ENCODE assay signal across 29 cellular contexts in the genomic region with DNA sequence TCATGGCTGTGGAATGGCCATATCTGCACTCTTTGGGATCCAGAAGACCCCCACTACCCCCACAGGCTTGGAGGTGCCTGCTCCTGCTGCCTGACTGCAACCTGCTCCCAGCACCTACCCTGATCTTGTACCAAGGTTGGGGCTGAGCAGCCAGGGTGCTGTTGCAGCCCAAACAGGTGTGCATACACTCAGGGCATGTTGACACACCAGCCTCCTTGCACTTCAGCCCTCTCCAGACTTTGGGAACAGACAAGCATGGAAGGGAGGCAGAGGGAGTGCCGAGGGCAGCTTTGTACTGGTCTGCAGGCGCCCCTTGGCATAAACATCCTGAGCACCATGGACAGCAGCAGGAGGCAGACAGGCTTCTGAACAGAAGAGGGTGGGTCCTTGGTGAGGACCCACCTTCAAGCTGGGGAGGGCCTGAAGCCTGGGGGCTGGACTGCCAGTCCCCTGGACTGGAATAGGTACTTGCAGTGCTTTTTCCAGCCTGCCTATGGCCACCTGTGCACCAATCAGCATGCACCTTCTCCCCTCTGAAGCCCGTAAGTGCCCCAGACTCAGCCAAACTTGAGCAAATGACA.
A peak's percentile ranks its signal among the peaks of the same experiment; 100 is the strongest.
DNase-seq lines count a peak whose midpoint lies in the region; ATAC-seq, FAIRE-seq and TF ChIP-seq lines count a peak whose summit lies in the region.
"Had no signal": no experiment of that assay in that cellular context is flagged by ENCODE, and none has a peak within 500 bp of the region (broad histone marks: within the 10 kb centered on the region; RNA-seq: fewer than 3 reads in every experiment).

No MANE protein-coding gene starts in this region.

- CTCF ChIA-PET in Calu3 (lab: Charles Lee), result no interaction called here
- CTCF ChIA-PET in HEK293 (lab: Yijun Ruan, JAX), result no interaction called here
- CTCF ChIA-PET in H1 (lab: Charles Lee; ENCODE audit: partially characterized antibody), result interaction anchor here (0.6 to 0.8 kb wide), 2 partner anchors 13 to 34 kb away, joined by 3 read pairs; no protein-coding TSS in a partner anchor

- H3K56ac ChIP-seq in H1 (replicated peaks; ENCODE audit: insufficient read length, low read depth, low read length) (no peak overlapping the region), mesendoderm (ENCODE audit: low read length) (no peak overlapping the region)

- DNase-seq in Calu3, result peak; percentile 5
- peak; percentile 15 to 49 for DNase-seq in H1 (ENCODE audit: low read depth in 1 of 2, low spot score in 2 of 2)
- peak; percentile 28 for DNase-seq in mesendoderm
- no peak for DNase-seq in left colon
- no peak for DNase-seq in caudate nucleus (lab: John Stamatoyannopoulos, UW)
- DNase-seq in activated effector memory CD4-positive, alpha-beta T cell treated with anti-CD3 and anti-CD28 coated beads, Interleukin-2, amount 50 U/mL, for 16 hours, result no peak
- DNase-seq in stimulated activated CD4-positive, alpha-beta T cell treated with anti-CD3 and anti-CD28 coated beads, Interleukin-2, amount 100 ng/mL, for 24 hours, result no peak
- DNase-seq: activated CD4-positive, alpha-beta T cell treated with anti-CD3 and anti-CD28 coated beads for 36 hours; activated naive CD4-positive, alpha-beta T cell treated with anti-CD3 and anti-CD28 coated beads, Interleukin-2, amount 50 U/mL, for 16 hours; activated T-cell treated with anti-CD3 and anti-CD28 coated beads, Interleukin-2, amount 50 U/mL, for 48 hours; anterior cingulate cortex; C1 segment of cervical spinal cord; left cardiac atrium; midbrain; naive thymus-derived CD8-positive, alpha-beta T cell; NCI-H2081 treated with DMSO at 0.1 percent for 48 hours; NCI-H446; NK-92 treated with Interleukin-12 subunit alpha and Interleukin-12 subunit beta, amount 100 ng/mL, for 24 hours; PC-9; retina; T-helper 1 cell; uterus had no signal

- H3K4me1 Mint-ChIP-seq in Calu3 (ENCODE audit: low read depth, unreplicated experiment), result no peaks in the 10 kb centered on the region
- H3K4me1 Mint-ChIP-seq: activated CD4-positive, alpha-beta T cell treated with anti-CD3 and anti-CD28 coated beads for 36 hours; naive thymus-derived CD8-positive, alpha-beta T cell had no signal

- H4K8ac ChIP-seq in H1 (ENCODE audit: extremely low read depth, insufficient read depth, low read length), result no peak overlapping the region; the same call in 1 of the 2 replicates
- no peak overlapping the region for H4K8ac ChIP-seq in mesendoderm (ENCODE audit: low read depth, low read length)

- no peaks in the 10 kb centered on the region for H3K9me3 Mint-ChIP-seq in Calu3 (ENCODE audit: low read depth, unreplicated experiment)
- H3K9me3 Mint-ChIP-seq: dendritic cell treated with granulocyte-macrophage colony-stimulating factor and Interleukin-4, amounts not matched to agents 40 ng/mL and 50 ng/mL, for 4 days; IgD-negative memory B cell had no signal

- H3K4me3 ChIP-seq in HEK293 (ENCODE audit: low read depth, low read length), result no peak overlapping the region
- H3K4me3 ChIP-seq in H1 (ENCODE audit: extremely low read depth in 1 of 4, insufficient read depth in 2 of 4, low read depth in 3 of 4, low read length in 4 of 4), result no peak overlapping the region
- no peak overlapping the region for H3K4me3 ChIP-seq in mesendoderm (ENCODE audit: low read length)
- H3K4me3 ChIP-seq: cardiac muscle cell, PC-9, SJCRH30, smooth muscle cell, uterus had no signal

- H3K27me3 ChIP-seq in H1 (replicated peaks in 1 of 4; ENCODE audit: control insufficient read depth in 3 of 4, extremely low read depth in 1 of 4, insufficient read depth in 3 of 4, low read length in 3 of 4), result no peaks in the 10 kb centered on the region
- no peaks in the 10 kb centered on the region for H3K27me3 ChIP-seq in mesendoderm (ENCODE audit: insufficient read depth, low read length, poor library complexity)
- H3K27me3 ChIP-seq: cardiac muscle cell, SJCRH30, uterus had no signal

- intact Hi-C loops in Calu3 (cut with micrococcal nuclease; ENCODE audit: unreplicated experiment), result no loop called here
- intact Hi-C loops in left colon (cut with DNase I, micrococcal nuclease), result no loop called here

- no peak overlapping the region for H3K4ac ChIP-seq in H1 (replicated peaks; ENCODE audit: insufficient read length, low read depth, low read length)
- no peak overlapping the region for H3K4ac ChIP-seq in mesendoderm (ENCODE audit: low read depth, low read length)

- no peak overlapping the region for H3K27ac Mint-ChIP-seq in Calu3 (ENCODE audit: unreplicated experiment)
- H3K27ac Mint-ChIP-seq: activated CD4-positive, alpha-beta T cell treated with anti-CD3 and anti-CD28 coated beads for 36 hours; dendritic cell treated with granulocyte-macrophage colony-stimulating factor and Interleukin-4, amounts not matched to agents 40 ng/mL and 50 ng/mL, for 4 days; IgD-negative memory B cell; naive thymus-derived CD8-positive, alpha-beta T cell had no signal

- no peaks in the 10 kb centered on the region for H3K27me3 Mint-ChIP-seq in Calu3 (ENCODE audit: unreplicated experiment)
- H3K27me3 Mint-ChIP-seq: activated CD4-positive, alpha-beta T cell treated with anti-CD3 and anti-CD28 coated beads for 36 hours; dendritic cell treated with granulocyte-macrophage colony-stimulating factor and Interleukin-4, amounts not matched to agents 40 ng/mL and 50 ng/mL, for 4 days; IgD-negative memory B cell; naive thymus-derived CD8-positive, alpha-beta T cell had no signal

- no peak for TF ChIP-seq CTCF in Calu3 (IDR thresholded peaks at IDR 0.05; ENCODE audit: unreplicated experiment)
- no peak for TF ChIP-seq CTCF in HEK293 (tag by site-specific recombination; IDR thresholded peaks at IDR 0.05)
- no peak for TF ChIP-seq CTCF in H1 (IDR thresholded peaks at IDR 0.05; ENCODE audit: control extremely low read depth in 1 of 3, insufficient read depth in 1 of 3, low read depth in 1 of 3, low read length in 3 of 3)

- H3K27ac ChIP-seq in HEK293 (ENCODE audit: extremely low read depth, low read depth, low read length), result no peak overlapping the region
- H3K27ac ChIP-seq in H1 (ENCODE audit: low read depth, low read length), result no peak overlapping the region
- H3K27ac ChIP-seq in mesendoderm (ENCODE audit: low read depth, low read length), result no peak overlapping the region
- H3K27ac ChIP-seq in caudate nucleus (ENCODE audit: low read depth, low read length), result no peak overlapping the region
- H3K27ac ChIP-seq: cardiac muscle cell, PC-9, SJCRH30, uterus had no signal

- H3K4me3 Mint-ChIP-seq in Calu3 (ENCODE audit: low read depth, unreplicated experiment), result no peak overlapping the region
- H3K4me3 Mint-ChIP-seq: activated CD4-positive, alpha-beta T cell treated with anti-CD3 and anti-CD28 coated beads for 36 hours; dendritic cell treated with granulocyte-macrophage colony-stimulating factor and Interleukin-4, amounts not matched to agents 40 ng/mL and 50 ng/mL, for 4 days; IgD-negative memory B cell; naive thymus-derived CD8-positive, alpha-beta T cell had no signal

- no TSS peak for BruUV-seq in Calu3 (replicated peaks; lab: Mats Ljungman, UMichigan)

- no peak for TF ChIP-seq RAD21 in H1 (IDR thresholded peaks at IDR 0.05 in 1 of 2, conservative IDR thresholded peaks at IDR 0.05 in 1 of 2; ENCODE audit: low read depth in 2 of 2, low read length in 2 of 2)

- H2BK12ac ChIP-seq in H1 (ENCODE audit: low read depth, low read length), result no peak overlapping the region

- H3K36me3 Mint-ChIP-seq in Calu3 (ENCODE audit: insufficient read depth, unreplicated experiment), result no peaks in the 10 kb centered on the region
- H3K36me3 Mint-ChIP-seq: IgD-negative memory B cell; naive thymus-derived CD8-positive, alpha-beta T cell had no signal

- no peak overlapping the region for H3K14ac ChIP-seq in H1 (ENCODE audit: insufficient read length)

- H3K9me3 ChIP-seq in HEK293 (ENCODE audit: control insufficient read depth, insufficient read depth, low read depth, low read length) (no peaks in the 10 kb centered on the region), H1 (ENCODE audit: insufficient read depth in 2 of 2, low read depth in 1 of 2, low read length in 1 of 2) (no peaks in the 10 kb centered on the region)
- H3K9me3 ChIP-seq: Caco-2, SJCRH30, uterus had no signal

- no peak overlapping the region for H3K9ac ChIP-seq in H1 (replicated peaks in 1 of 4; ENCODE audit: extremely low read depth in 1 of 4, low read depth in 3 of 4, low read length in 3 of 4)
- no peak overlapping the region for H3K9ac ChIP-seq in mesendoderm (ENCODE audit: low read length)

- H2AFZ ChIP-seq in H1 (ENCODE audit: low read length), result no peak overlapping the region
- H2AFZ ChIP-seq: PC-9 had no signal

- no peak for TF ChIP-seq EP300 in H1 (IDR thresholded peaks at IDR 0.05; ENCODE audit: borderline replicate concordance in 1 of 2, low read depth in 2 of 2, low read length in 2 of 2)

- H3K79me1 ChIP-seq in H1 (ENCODE audit: low read depth, low read length) (no peaks in the 10 kb centered on the region), mesendoderm (ENCODE audit: low read length) (no peaks in the 10 kb centered on the region)

- H3K4me1 ChIP-seq in HEK293 (ENCODE audit: control insufficient read depth, insufficient read depth, low read length), result no peaks in the 10 kb centered on the region
- H3K4me1 ChIP-seq in H1 (replicated peaks in 1 of 4; ENCODE audit: control insufficient read depth in 3 of 4, insufficient read depth in 4 of 4, low read length in 3 of 4), result no peaks in the 10 kb centered on the region
- H3K4me1 ChIP-seq in mesendoderm (ENCODE audit: control insufficient read depth, low read depth, low read length), result no peaks in the 10 kb centered on the region
- H3K4me1 ChIP-seq: Caco-2, SJCRH30, uterus had no signal

- no peak for TF ChIP-seq POLR2A in H1 (IDR thresholded peaks at IDR 0.05; ENCODE audit: control extremely low read depth in 1 of 2, low read depth in 2 of 2, low read length in 2 of 2)

- H3K23me2 ChIP-seq in H1 (ENCODE audit: low read depth, low read length), result no peaks in the 10 kb centered on the region

- H2BK120ac ChIP-seq in H1 (replicated peaks; ENCODE audit: low read depth, low read length), result no peak overlapping the region
- H2BK120ac ChIP-seq in mesendoderm (ENCODE audit: low read depth, low read length), result no peak overlapping the region

- no peaks in the 10 kb centered on the region for H3K79me2 ChIP-seq in H1 (ENCODE audit: control insufficient read depth in 1 of 2, insufficient read depth in 2 of 2, low read length in 2 of 2)
- H3K79me2 ChIP-seq in mesendoderm (ENCODE audit: control insufficient read depth, insufficient read depth, low read length), result no peaks in the 10 kb centered on the region

- H2BK20ac ChIP-seq in H1 (ENCODE audit: low read length), result no peak overlapping the region

- H3K23ac ChIP-seq in H1 (ENCODE audit: insufficient read length) (no peak overlapping the region), mesendoderm (ENCODE audit: low read length) (no peak overlapping the region)

- no peak overlapping the region for H4K91ac ChIP-seq in H1 (replicated peaks; ENCODE audit: insufficient read length, low read length)

- peaks cover 0 to 2% of the 10 kb centered on the region in 2 experiments for H4K20me1 ChIP-seq in H1 (replicated peaks in 1 of 2; ENCODE audit: control insufficient read depth in 1 of 2, insufficient read depth in 2 of 2, low read length in 2 of 2)

- POLR2A ChIA-PET in HEK293 (lab: Yijun Ruan, JAX), result no interaction called here
- POLR2A ChIA-PET in H1 (lab: Charles Lee; ENCODE audit: partially characterized antibody), result no interaction called here

- no peak for ATAC-seq in left colon
- ATAC-seq: activated CD4-positive, alpha-beta T cell treated with anti-CD3 and anti-CD28 coated beads for 36 hours; left cardiac atrium; naive thymus-derived CD8-positive, alpha-beta T cell had no signal

- 89% methylated on average over 3 of the region's 3 CpGs; no CpG with 5 or more reads in 1 of the 2 experiments for WGBS in H1 (ENCODE audit: extremely low coverage in 1 of 2, insufficient coverage in 1 of 2, insufficient read length in 1 of 2, insufficient replicate concordance in 2 of 2, low coverage in 1 of 2, low lambda C conversion rate in 2 of 2, missing lambda C conversion rate in 1 of 2), 2 experiments
- WGBS in mesendoderm (ENCODE audit: extremely low coverage, insufficient coverage, low lambda C conversion rate), result no CpG with 5 or more reads among the region's 3 CpGs

- H2AK5ac ChIP-seq in H1 (ENCODE audit: low read depth, low read length), result no peak overlapping the region
- no peak overlapping the region for H2AK5ac ChIP-seq in mesendoderm (ENCODE audit: low read length)

- no peak overlapping the region for H2BK5ac ChIP-seq in H1 (ENCODE audit: low read depth, low read length)
- H2BK5ac ChIP-seq in mesendoderm (ENCODE audit: low read length), result no peak overlapping the region

- no peak overlapping the region for H3K18ac ChIP-seq in H1 (ENCODE audit: extremely low read depth, low read length)
- no peak overlapping the region for H3K18ac ChIP-seq in mesendoderm (ENCODE audit: low read length)

- H4K5ac ChIP-seq in H1 (ENCODE audit: insufficient read length, low read depth, low read length) (no peak overlapping the region), mesendoderm (ENCODE audit: low read length) (no peak overlapping the region)

- H3K36me3 ChIP-seq in HEK293 (ENCODE audit: control insufficient read depth in 2 of 2, insufficient read depth in 1 of 2, low read length in 2 of 2), result no peaks in the 10 kb centered on the region
- no peaks in the 10 kb centered on the region for H3K36me3 ChIP-seq in H1 (ENCODE audit: control insufficient read depth in 2 of 4, insufficient read depth in 4 of 4, low read length in 3 of 4)
- H3K36me3 ChIP-seq in mesendoderm (ENCODE audit: control insufficient read depth, insufficient read depth, low read length), result no peaks in the 10 kb centered on the region
- H3K36me3 ChIP-seq: cardiac muscle cell, SJCRH30, uterus had no signal

- no peak for FAIRE-seq in H1 (lab: Jason Lieb, UNC)

- H3K4me2 ChIP-seq in H1 (ENCODE audit: insufficient read depth in 1 of 2, low read depth in 2 of 2, low read length in 2 of 2), result no peak overlapping the region
- no peak overlapping the region for H3K4me2 ChIP-seq in mesendoderm (ENCODE audit: low read length)
- H3K4me2 ChIP-seq: PC-9, smooth muscle cell had no signal

- H2BK15ac ChIP-seq in H1 (ENCODE audit: low read length) (no peak overlapping the region), mesendoderm (replicated peaks; ENCODE audit: low read depth) (no peak overlapping the region)

Comparison
In these comparisons a context has a peak if more than half of its experiments do, and no peak if none do; other contexts are left out.
1. DNase-seq: peak in Calu3 (single experiment), H1 (2 of 2) and mesendoderm (single experiment); none in left colon (0 of 2), caudate nucleus (0 of 61), activated effector memory CD4-positive, alpha-beta T cell treated with anti-CD3 and anti-CD28 coated beads, Interleukin-2, amount 50 U/mL, for 16 hours (single experiment) and stimulated activated CD4-positive, alpha-beta T cell treated with anti-CD3 and anti-CD28 coated beads, Interleukin-2, amount 100 ng/mL, for 24 hours (0 of 2).